1 cellular context compared by ENCODE assay signal in the genomic region with DNA sequence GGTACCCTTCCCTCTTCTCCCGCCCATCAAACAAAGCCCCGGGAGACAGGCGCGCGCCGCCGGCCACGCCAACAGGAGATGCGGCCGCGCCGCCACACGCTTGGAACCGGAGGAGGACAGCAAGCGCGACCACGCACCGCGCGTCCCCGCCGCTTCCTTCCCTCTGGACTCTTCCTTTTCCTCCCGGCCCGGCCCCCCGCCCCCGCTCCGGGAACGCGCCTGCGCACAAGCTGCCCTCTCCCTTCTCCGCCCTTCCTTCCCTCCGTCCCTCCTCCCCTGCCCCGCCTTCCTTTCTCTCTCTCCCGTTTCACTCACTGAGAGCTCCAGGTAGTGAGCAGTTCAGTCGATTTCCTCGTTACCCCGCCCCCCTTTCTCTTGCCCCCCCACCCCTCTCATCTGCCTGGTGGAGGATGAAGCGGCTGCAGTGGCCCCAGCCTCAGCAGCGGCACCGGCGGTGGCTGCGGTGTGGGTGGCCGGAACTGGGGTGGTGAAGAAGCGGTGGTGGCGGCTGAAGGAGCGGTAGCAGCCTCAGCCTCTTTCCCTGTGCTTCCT.
TF ChIP-seq lines count a peak whose summit lies in the region.

A gene (plus strand): TSS at position 310 of the 552 bp plus-strand sequence. CDS start 569 bp downstream, outside the sequence.

TF ChIP-seq in K562, 482 proteins besides CTCF, POLR2A, EP300 and RAD21 (continued from another document):
- TF ChIP-seq, protein P1, sequence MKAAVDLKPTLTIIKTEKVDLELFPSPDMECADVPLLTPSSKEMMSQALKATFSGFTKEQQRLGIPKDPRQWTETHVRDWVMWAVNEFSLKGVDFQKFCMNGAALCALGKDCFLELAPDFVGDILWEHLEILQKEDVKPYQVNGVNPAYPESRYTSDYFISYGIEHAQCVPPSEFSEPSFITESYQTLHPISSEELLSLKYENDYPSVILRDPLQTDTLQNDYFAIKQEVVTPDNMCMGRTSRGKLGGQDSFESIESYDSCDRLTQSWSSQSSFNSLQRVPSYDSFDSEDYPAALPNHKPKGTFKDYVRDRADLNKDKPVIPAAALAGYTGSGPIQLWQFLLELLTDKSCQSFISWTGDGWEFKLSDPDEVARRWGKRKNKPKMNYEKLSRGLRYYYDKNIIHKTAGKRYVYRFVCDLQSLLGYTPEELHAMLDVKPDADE (conservative IDR thresholded peaks at IDR 0.05; ENCODE audit: control insufficient read depth, low read depth, low read length): no peak
- TF ChIP-seq KDM5B (IDR thresholded peaks at IDR 0.05; ENCODE audit: insufficient replicate concordance, low read depth, low read length): peak; percentile 91
- TF ChIP-seq SIN3A (IDR thresholded peaks at IDR 0.05; ENCODE audit: borderline replicate concordance in 2 of 2, control insufficient read depth in 1 of 2, low read depth in 2 of 2, low read length in 2 of 2): 0 out of 4 replicates have a peak, but pooled peaks have one; percentile 21 to 47
- peak; percentile 87 for TF ChIP-seq CXXC5 (CRISPR knock-in tag; IDR thresholded peaks at IDR 0.05)
- peak in 1 of 2 experiments; percentile 54; a peak in 1 of 4 replicates for TF ChIP-seq SRF (CRISPR knock-in tag; IDR thresholded peaks at IDR 0.05)
- TF ChIP-seq, protein P2, sequence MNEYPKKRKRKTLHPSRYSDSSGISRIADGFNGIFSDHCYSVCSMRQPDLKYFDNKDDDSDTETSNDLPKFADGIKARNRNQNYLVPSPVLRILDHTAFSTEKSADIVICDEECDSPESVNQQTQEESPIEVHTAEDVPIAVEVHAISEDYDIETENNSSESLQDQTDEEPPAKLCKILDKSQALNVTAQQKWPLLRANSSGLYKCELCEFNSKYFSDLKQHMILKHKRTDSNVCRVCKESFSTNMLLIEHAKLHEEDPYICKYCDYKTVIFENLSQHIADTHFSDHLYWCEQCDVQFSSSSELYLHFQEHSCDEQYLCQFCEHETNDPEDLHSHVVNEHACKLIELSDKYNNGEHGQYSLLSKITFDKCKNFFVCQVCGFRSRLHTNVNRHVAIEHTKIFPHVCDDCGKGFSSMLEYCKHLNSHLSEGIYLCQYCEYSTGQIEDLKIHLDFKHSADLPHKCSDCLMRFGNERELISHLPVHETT (CRISPR knock-in tag; conservative IDR thresholded peaks at IDR 0.05 in 1 of 2, IDR thresholded peaks at IDR 0.05 in 1 of 2): peak in 1 of 2 experiments; percentile 75; a peak in 2 of 4 replicates
- TF ChIP-seq, protein P3, sequence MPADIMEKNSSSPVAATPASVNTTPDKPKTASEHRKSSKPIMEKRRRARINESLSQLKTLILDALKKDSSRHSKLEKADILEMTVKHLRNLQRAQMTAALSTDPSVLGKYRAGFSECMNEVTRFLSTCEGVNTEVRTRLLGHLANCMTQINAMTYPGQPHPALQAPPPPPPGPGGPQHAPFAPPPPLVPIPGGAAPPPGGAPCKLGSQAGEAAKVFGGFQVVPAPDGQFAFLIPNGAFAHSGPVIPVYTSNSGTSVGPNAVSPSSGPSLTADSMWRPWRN (IDR thresholded peaks at IDR 0.05; ENCODE audit: low read depth): 0 out of 2 replicates have a peak, but pooled peaks have one; percentile 19
- peak; percentile 46; the same call in 1 of the 2 replicates for TF ChIP-seq ZFX (CRISPR knock-in tag; IDR thresholded peaks at IDR 0.05)
- TF ChIP-seq RCOR1 (IDR thresholded peaks at IDR 0.05; ENCODE audit: borderline replicate concordance in 1 of 2, low read depth in 2 of 2, low read length in 2 of 2): peak in 1 of 2 experiments; percentile 61; a peak in 2 of 4 replicates
- TF ChIP-seq, protein P4, sequence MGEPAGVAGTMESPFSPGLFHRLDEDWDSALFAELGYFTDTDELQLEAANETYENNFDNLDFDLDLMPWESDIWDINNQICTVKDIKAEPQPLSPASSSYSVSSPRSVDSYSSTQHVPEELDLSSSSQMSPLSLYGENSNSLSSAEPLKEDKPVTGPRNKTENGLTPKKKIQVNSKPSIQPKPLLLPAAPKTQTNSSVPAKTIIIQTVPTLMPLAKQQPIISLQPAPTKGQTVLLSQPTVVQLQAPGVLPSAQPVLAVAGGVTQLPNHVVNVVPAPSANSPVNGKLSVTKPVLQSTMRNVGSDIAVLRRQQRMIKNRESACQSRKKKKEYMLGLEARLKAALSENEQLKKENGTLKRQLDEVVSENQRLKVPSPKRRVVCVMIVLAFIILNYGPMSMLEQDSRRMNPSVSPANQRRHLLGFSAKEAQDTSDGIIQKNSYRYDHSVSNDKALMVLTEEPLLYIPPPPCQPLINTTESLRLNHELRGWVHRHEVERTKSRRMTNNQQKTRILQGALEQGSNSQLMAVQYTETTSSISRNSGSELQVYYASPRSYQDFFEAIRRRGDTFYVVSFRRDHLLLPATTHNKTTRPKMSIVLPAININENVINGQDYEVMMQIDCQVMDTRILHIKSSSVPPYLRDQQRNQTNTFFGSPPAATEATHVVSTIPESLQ (CRISPR knock-in tag; IDR thresholded peaks at IDR 0.05): peak; percentile 75; the same call in 1 of the 2 replicates
- TF ChIP-seq, protein P5, sequence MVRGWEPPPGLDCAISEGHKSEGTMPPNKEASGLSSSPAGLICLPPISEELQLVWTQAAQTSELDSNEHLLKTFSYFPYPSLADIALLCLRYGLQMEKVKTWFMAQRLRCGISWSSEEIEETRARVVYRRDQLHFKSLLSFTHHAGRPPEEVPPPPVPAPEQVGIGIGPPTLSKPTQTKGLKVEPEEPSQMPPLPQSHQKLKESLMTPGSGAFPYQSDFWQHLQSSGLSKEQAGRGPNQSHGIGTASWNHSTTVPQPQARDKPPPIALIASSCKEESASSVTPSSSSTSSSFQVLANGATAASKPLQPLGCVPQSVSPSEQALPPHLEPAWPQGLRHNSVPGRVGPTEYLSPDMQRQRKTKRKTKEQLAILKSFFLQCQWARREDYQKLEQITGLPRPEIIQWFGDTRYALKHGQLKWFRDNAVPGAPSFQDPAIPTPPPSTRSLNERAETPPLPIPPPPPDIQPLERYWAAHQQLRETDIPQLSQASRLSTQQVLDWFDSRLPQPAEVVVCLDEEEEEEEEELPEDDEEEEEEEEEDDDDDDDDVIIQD (CRISPR knock-in tag; IDR thresholded peaks at IDR 0.05): no peak
